ENCODE assay signal across 17 cellular contexts in the genomic region with DNA sequence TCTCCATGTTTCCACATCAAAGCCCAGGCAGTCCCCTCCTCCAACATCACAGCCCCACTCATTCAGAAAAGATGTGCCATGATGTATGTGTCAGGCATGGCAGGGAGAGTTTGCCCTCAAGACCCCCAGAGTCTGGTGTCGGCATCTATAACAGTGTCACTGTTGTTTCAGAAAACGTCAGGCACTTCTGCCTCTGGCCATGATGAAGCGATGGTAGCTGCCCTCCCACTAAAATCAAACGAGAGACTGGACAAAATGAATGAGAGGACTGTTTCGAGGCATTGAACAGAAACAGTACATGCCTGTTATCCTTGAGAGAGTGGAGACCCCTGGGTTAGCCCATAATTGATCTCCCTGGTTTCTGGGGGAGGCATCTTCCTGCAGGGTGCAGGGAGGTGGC.
DNase-seq lines count a peak whose midpoint lies in the region; ATAC-seq and TF ChIP-seq lines count a peak whose summit lies in the region.
"Had no signal": no experiment of that assay in that cellular context is flagged by ENCODE, and none has a peak within 500 bp of the region (broad histone marks: within the 10 kb centered on the region; RNA-seq: fewer than 3 reads in every experiment).

No MANE protein-coding gene starts in this region.

- in situ Hi-C loops in SK-MEL-5 (cut with HindIII; ENCODE audit: low pct_unique_long_range_greater_than_20kb, low sequenced_read_pairs), result no loop called here

- no peaks in the 10 kb centered on the region for H3K36me3 Mint-ChIP-seq in type B pancreatic cell
- no peaks in the 10 kb centered on the region for H3K36me3 Mint-ChIP-seq in activated T-cell treated with anti-CD3 and anti-CD28 coated beads, Interleukin-2, amount 50 U/mL, for 72 hours (ENCODE audit: insufficient read depth in 2 of 2)
- H3K36me3 Mint-ChIP-seq in activated CD4-positive, alpha-beta memory T cell treated with anti-CD3 and anti-CD28 coated beads, Interleukin-2, amount 10 ng/mL, durations not matched to agents 7 days and 5 days (ENCODE audit: low read depth), result no peaks in the 10 kb centered on the region

- no peak for ATAC-seq in activated T-cell treated with anti-CD3 and anti-CD28 coated beads, Interleukin-2, amount 50 U/mL, for 72 hours (replicated peaks in 1 of 2)
- no peak for ATAC-seq in esophagus mucosa
- ATAC-seq: Right ventricle myocardium inferior had no signal

- no peaks in the 10 kb centered on the region for H3K27me3 ChIP-seq in H7 (ENCODE audit: control insufficient read depth, insufficient read depth, low read length)
- H3K27me3 ChIP-seq: BLaER1, SJSA1 had no signal

- H3K27ac Mint-ChIP-seq in type B pancreatic cell, result no peak overlapping the region
- H3K27ac Mint-ChIP-seq in activated T-cell treated with anti-CD3 and anti-CD28 coated beads, Interleukin-2, amount 50 U/mL, for 72 hours, result no peak overlapping the region
- H3K27ac Mint-ChIP-seq in activated CD4-positive, alpha-beta memory T cell treated with anti-CD3 and anti-CD28 coated beads, Interleukin-2, amount 10 ng/mL, durations not matched to agents 7 days and 5 days, result no peak overlapping the region
- H3K27ac Mint-ChIP-seq: CD4-positive, alpha-beta T cell had no signal

- H3K9me3 Mint-ChIP-seq in type B pancreatic cell, result peaks cover 9% of the 10 kb centered on the region
- H3K9me3 Mint-ChIP-seq in activated T-cell treated with anti-CD3 and anti-CD28 coated beads, Interleukin-2, amount 50 U/mL, for 72 hours, result peaks cover 0 to 3% of the 10 kb centered on the region in 2 donors
- peaks cover 2% of the 10 kb centered on the region for H3K9me3 Mint-ChIP-seq in activated CD4-positive, alpha-beta memory T cell treated with anti-CD3 and anti-CD28 coated beads, Interleukin-2, amount 10 ng/mL, durations not matched to agents 7 days and 5 days

- no peak overlapping the region for H3K4me3 ChIP-seq in H7 (ENCODE audit: insufficient read depth, low read depth, low read length)
- H3K4me3 ChIP-seq: BLaER1, SJSA1 had no signal

- H3K27me3 Mint-ChIP-seq in type B pancreatic cell, result peaks cover 43% of the 10 kb centered on the region
- H3K27me3 Mint-ChIP-seq in activated T-cell treated with anti-CD3 and anti-CD28 coated beads, Interleukin-2, amount 50 U/mL, for 72 hours (ENCODE audit: low read depth), result peaks cover 18% of the 10 kb centered on the region
- no peaks in the 10 kb centered on the region for H3K27me3 Mint-ChIP-seq in activated CD4-positive, alpha-beta memory T cell treated with anti-CD3 and anti-CD28 coated beads, Interleukin-2, amount 10 ng/mL, durations not matched to agents 7 days and 5 days

- DNase-seq in H7, result peak; percentile 1
- DNase-seq in SK-MEL-5 (ENCODE audit: low read depth, low spot score), result peak; percentile 31
- peak; percentile 35 for DNase-seq in mesenteric fat pad (ENCODE audit: low spot score)
- no peak for DNase-seq in type B pancreatic cell (ENCODE audit: extremely low spot score, unreplicated experiment)
- no peak for DNase-seq in activated T-cell treated with anti-CD3 and anti-CD28 coated beads, Interleukin-2, amount 50 U/mL, for 72 hours
- no peak for DNase-seq in activated CD4-positive, alpha-beta memory T cell treated with anti-CD3 and anti-CD28 coated beads, Interleukin-2, amount 10 ng/mL, durations not matched to agents 7 days and 5 days
- DNase-seq: CD4-positive, alpha-beta T cell; Kasumi-1; NCI-H1417; NCI-H1694 treated with DMSO at 0.1 percent for 48 hours; NCI-H2081 treated with DMSO at 0.1 percent for 48 hours; NCI-H2171 treated with DMSO at 0.1 percent for 48 hours; NCI-H526 had no signal

- POLR2A ChIA-PET in activated CD4-positive, alpha-beta memory T cell treated with anti-CD3 and anti-CD28 coated beads, Interleukin-2, amount 10 ng/mL, durations not matched to agents 7 days and 5 days (lab: Charles Lee), result no interaction called here

- TF ChIP-seq CTCF in type B pancreatic cell (conservative IDR thresholded peaks at IDR 0.05), result no peak

- peak overlapping the region; percentile 8 for H3K4me3 Mint-ChIP-seq in type B pancreatic cell
- H3K4me3 Mint-ChIP-seq in activated T-cell treated with anti-CD3 and anti-CD28 coated beads, Interleukin-2, amount 50 U/mL, for 72 hours, result no peak overlapping the region
- H3K4me3 Mint-ChIP-seq in activated CD4-positive, alpha-beta memory T cell treated with anti-CD3 and anti-CD28 coated beads, Interleukin-2, amount 10 ng/mL, durations not matched to agents 7 days and 5 days, result no peak overlapping the region
- H3K4me3 Mint-ChIP-seq: CD4-positive, alpha-beta T cell had no signal

- no peaks in the 10 kb centered on the region for H3K36me3 ChIP-seq in H7 (replicated peaks; ENCODE audit: control insufficient read depth, insufficient read depth, low read length)
- H3K36me3 ChIP-seq: SJSA1 had no signal

- CTCF ChIA-PET in activated CD4-positive, alpha-beta memory T cell treated with anti-CD3 and anti-CD28 coated beads, Interleukin-2, amount 10 ng/mL, durations not matched to agents 7 days and 5 days (lab: Charles Lee), result no interaction called here

- peaks cover 22% of the 10 kb centered on the region for H3K4me1 Mint-ChIP-seq in type B pancreatic cell (ENCODE audit: unreplicated experiment)
- H3K4me1 Mint-ChIP-seq in activated T-cell treated with anti-CD3 and anti-CD28 coated beads, Interleukin-2, amount 50 U/mL, for 72 hours (ENCODE audit: low read depth), result no peaks in the 10 kb centered on the region
- no peaks in the 10 kb centered on the region for H3K4me1 Mint-ChIP-seq in activated CD4-positive, alpha-beta memory T cell treated with anti-CD3 and anti-CD28 coated beads, Interleukin-2, amount 10 ng/mL, durations not matched to agents 7 days and 5 days

Comparison
In these comparisons a context has a peak if more than half of its experiments do, and no peak if none do; other contexts are left out.
1. DNase-seq: peak in H7 (single experiment), SK-MEL-5 (single experiment) and mesenteric fat pad (single experiment); none in type B pancreatic cell (single experiment), activated T-cell treated with anti-CD3 and anti-CD28 coated beads, Interleukin-2, amount 50 U/mL, for 72 hours (0 of 2) and activated CD4-positive, alpha-beta memory T cell treated with anti-CD3 and anti-CD28 coated beads, Interleukin-2, amount 10 ng/mL, durations not matched to agents 7 days and 5 days (single experiment).